10 cellular contexts compared by ENCODE assay signal in the genomic region with DNA sequence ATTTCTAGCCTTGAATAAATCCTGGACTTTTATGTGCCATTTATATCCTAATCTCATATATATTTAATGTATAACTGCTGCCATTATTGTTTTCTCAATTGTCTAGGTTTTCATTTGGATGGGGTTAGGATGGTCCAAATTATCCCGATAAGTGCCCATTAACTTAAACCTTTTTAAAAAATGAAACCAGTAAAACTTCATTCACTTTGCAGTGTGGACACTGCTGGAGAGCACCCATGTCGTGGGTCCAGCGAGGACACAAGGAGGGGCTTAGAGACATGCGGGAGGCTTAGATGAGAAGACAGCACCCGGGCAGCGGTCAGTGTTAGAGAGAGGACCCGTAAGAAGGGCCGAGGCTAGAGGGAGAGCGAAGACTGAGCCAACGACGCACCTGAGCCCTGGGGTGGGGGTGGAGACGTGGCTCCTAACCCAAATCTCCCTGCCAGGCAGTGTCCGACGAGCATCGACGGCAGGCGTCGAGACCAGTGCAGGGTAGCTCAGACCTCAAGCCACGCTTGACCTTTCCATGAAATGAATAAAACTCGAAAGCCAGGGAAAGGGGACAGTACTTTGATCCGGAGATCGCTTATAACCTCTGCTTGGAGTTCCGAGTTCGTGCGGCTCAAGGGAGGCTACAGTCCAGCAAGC. TPM values are rescaled to one million over a fixed set of nuclear protein-coding genes. Genes with fewer than 3 reads are reported as not detected.
DNase-seq lines count a peak whose midpoint lies in the region; ATAC-seq and TF ChIP-seq lines count a peak whose summit lies in the region.
"Had no signal": no experiment of that assay in that cellular context is flagged by ENCODE, and none has a peak within 500 bp of the region (broad histone marks: within the 10 kb centered on the region; RNA-seq: fewer than 3 reads in every experiment).

No MANE protein-coding gene starts in this region.

- CTCF ChIA-PET in Calu3 (lab: Charles Lee) (no interaction called here), activated B cell treated with CpG ODN at 0.5 μM for 24 hours (lab: Charles Lee) (interaction anchor here (1.2 to 3.5 kb wide), 5 partner anchors 12 to 810 kb away, joined by 3 to 23 read pairs (median 8); no protein-coding TSS in a partner anchor)

- H3K4me3 Mint-ChIP-seq in Calu3 (ENCODE audit: low read depth, unreplicated experiment): peak overlapping the region; percentile 72
- peak overlapping the region; percentile 61 for H3K4me3 Mint-ChIP-seq in activated B cell treated with CpG ODN at 0.5 μM for 24 hours
- H3K4me3 Mint-ChIP-seq in immature natural killer cell: peak overlapping the region; percentile 55 to 75 (median 70)

- intact Hi-C loops in Calu3 (cut with micrococcal nuclease; ENCODE audit: unreplicated experiment) (loop anchor here (5.0 kb wide), 2 partner anchors 94 to 809 kb away; no protein-coding TSS in a partner anchor), activated B cell treated with CpG ODN at 0.5 μM for 24 hours (cut with micrococcal nuclease) (loop anchor here (10.0 kb wide), 2 partner anchors 1042 to 1488 kb away; partner anchors contain the start of genes DDX18 and INHBB)

- H3K36me3 Mint-ChIP-seq in Calu3 (ENCODE audit: insufficient read depth, unreplicated experiment) (peaks cover 6% of the 10 kb centered on the region), activated B cell treated with CpG ODN at 0.5 μM for 24 hours (ENCODE audit: low read depth) (no peaks in the 10 kb centered on the region), immature natural killer cell (peaks cover 0 to 3% (median 0%) of the 10 kb centered on the region in 3 donors)

- H3K27ac Mint-ChIP-seq in Calu3 (ENCODE audit: unreplicated experiment) (no peak overlapping the region), activated B cell treated with CpG ODN at 0.5 μM for 24 hours (no peak overlapping the region), immature natural killer cell (no peak overlapping the region)

- H3K27me3 Mint-ChIP-seq in Calu3 (ENCODE audit: unreplicated experiment): peaks cover 4% of the 10 kb centered on the region
- H3K27me3 Mint-ChIP-seq in activated B cell treated with CpG ODN at 0.5 μM for 24 hours: peaks cover 63% of the 10 kb centered on the region
- H3K27me3 Mint-ChIP-seq in immature natural killer cell (ENCODE audit: low read depth in 3 of 3): peaks cover 19 to 51% (median 46%) of the 10 kb centered on the region in 3 donors

- H3K9me3 Mint-ChIP-seq in Calu3 (ENCODE audit: low read depth, unreplicated experiment) (no peaks in the 10 kb centered on the region), activated B cell treated with CpG ODN at 0.5 μM for 24 hours (no peaks in the 10 kb centered on the region), immature natural killer cell (no peaks in the 10 kb centered on the region)

- H3K4me1 Mint-ChIP-seq in Calu3 (ENCODE audit: low read depth, unreplicated experiment): peaks cover 2% of the 10 kb centered on the region
- peaks cover 23% of the 10 kb centered on the region for H3K4me1 Mint-ChIP-seq in activated B cell treated with CpG ODN at 0.5 μM for 24 hours
- peaks cover 11 to 18% of the 10 kb centered on the region in 2 donors for H3K4me1 Mint-ChIP-seq in immature natural killer cell

- no peak for ATAC-seq in activated B cell treated with CpG ODN at 0.5 μM for 24 hours (ENCODE audit: low read depth)
- ATAC-seq in HG02623 (IDR thresholded peaks at IDR 0.05; ENCODE audit: unreplicated experiment): no peak
- ATAC-seq in omental fat pad (ENCODE audit: low FRiP score): no peak

- peak; percentile 18 for DNase-seq in 8988T
- no peak for DNase-seq in Calu3
- DNase-seq in activated B cell treated with CpG ODN at 0.5 μM for 24 hours: no peak
- no peak for DNase-seq in immature natural killer cell
- no peak for DNase-seq in NCI-H1048 (lab: John Stamatoyannopoulos, UW)
- no peak for DNase-seq in iPS-NIHi11 (ENCODE audit: low spot score)
- DNase-seq in omental fat pad (ENCODE audit: low spot score): no peak

- no TSS peak for BruUV-seq in Calu3 (replicated peaks; lab: Mats Ljungman, UMichigan)

- POLR2A ChIA-PET in activated B cell treated with CpG ODN at 0.5 μM for 24 hours (lab: Charles Lee): no interaction called here

- TF ChIP-seq CTCF in Calu3 (IDR thresholded peaks at IDR 0.05; ENCODE audit: unreplicated experiment): no peak
- TF ChIP-seq CTCF in activated B cell treated with CpG ODN at 0.5 μM for 24 hours (IDR thresholded peaks at IDR 0.05): no peak
- no peak for TF ChIP-seq CTCF in omental fat pad (IDR thresholded peaks at IDR 0.05)

RNA-seq across cellular contexts. Expression of gene EN1, which starts 9.0 kb away (rescaled TPM):
- 2.3 TPM in 2 replicates for total RNA-seq in Calu3 (2022)
- not detected in 2 replicates for total RNA-seq in activated B cell treated with CpG ODN at 0.5 μM for 24 hours
- not detected for polyA plus RNA-seq in immature natural killer cell
- total RNA-seq in omental fat pad: 1 to 10 TPM in 1 of 4 donors, under 1 TPM in 3; 0.28 to 1.9 (median 0.61) TPM
- total RNA-seq: G401, Right ventricle myocardium superior had no signal
